14 cellular contexts compared by ENCODE assay signal in genomic region chr5:27702339-27702820, GRCh38.
DNase-seq lines count a peak whose midpoint lies in the region; ATAC-seq and TF ChIP-seq lines count a peak whose summit lies in the region.
"Had no signal": no experiment of that assay in that cellular context is flagged by ENCODE, and none has a peak within 500 bp of the region (broad histone marks: within the 10 kb centered on the region; RNA-seq: fewer than 3 reads in every experiment).

No MANE protein-coding gene starts in this region.

- peaks cover 1% of the 10 kb centered on the region for H3K4me1 ChIP-seq in mesenchymal stem cell (ENCODE audit: control insufficient read depth, insufficient read depth, low read depth, low read length)
- H3K4me1 ChIP-seq: prostate gland, upper lobe of left lung had no signal

- no peak overlapping the region for H2BK12ac ChIP-seq in mesenchymal stem cell (ENCODE audit: low read length in 2 of 2)

- H3K27me3 ChIP-seq in mesenchymal stem cell (ENCODE audit: control insufficient read depth in 1 of 2, insufficient read depth in 1 of 2, low read length in 2 of 2), result no peaks in the 10 kb centered on the region
- H3K27me3 ChIP-seq: upper lobe of left lung had no signal

- peak overlapping the region; percentile 71 for H3K27ac ChIP-seq in mesenchymal stem cell (ENCODE audit: low read length, poor library complexity, severe bottlenecking)
- H3K27ac ChIP-seq: prostate gland, upper lobe of left lung had no signal

- peaks cover 12% of the 10 kb centered on the region for H3K4me1 Mint-ChIP-seq in WTC11
- H3K4me1 Mint-ChIP-seq: activated naive CD8-positive, alpha-beta T cell treated with anti-CD3 and anti-CD28 coated beads for 36 hours had no signal

- H3K36me3 Mint-ChIP-seq in WTC11, result no peaks in the 10 kb centered on the region; the same call in 1 of the 2 replicates
- H3K36me3 Mint-ChIP-seq: activated naive CD8-positive, alpha-beta T cell treated with anti-CD3 and anti-CD28 coated beads for 36 hours had no signal

- no peaks in the 10 kb centered on the region for H3K9me3 ChIP-seq in mesenchymal stem cell (ENCODE audit: control insufficient read depth, low read length)
- H3K9me3 ChIP-seq: prostate gland, upper lobe of left lung had no signal

- H2BK5ac ChIP-seq in mesenchymal stem cell (ENCODE audit: low read depth, low read length, poor library complexity, severe bottlenecking), result peak overlapping the region; percentile 35

- TF ChIP-seq CTCF in WTC11 (IDR thresholded peaks at IDR 0.05), result no peak

- no peaks in the 10 kb centered on the region for H3K27me3 Mint-ChIP-seq in WTC11 (ENCODE audit: low read depth)
- H3K27me3 Mint-ChIP-seq: activated naive CD8-positive, alpha-beta T cell treated with anti-CD3 and anti-CD28 coated beads for 36 hours had no signal

- CTCF ChIA-PET in WTC11 (lab: Charles Lee), result no interaction called here

- no peak overlapping the region for H3K4ac ChIP-seq in mesenchymal stem cell (ENCODE audit: low read depth in 1 of 2, low read length in 2 of 2)

- POLR2A ChIA-PET in WTC11 (lab: Charles Lee), result interaction anchor here (0.6 kb wide), 1 partner anchor 664 kb away, joined by 3 read pairs; no protein-coding TSS in a partner anchor

- WGBS in mesenchymal stem cell, result 52% methylated on average over 2 of the region's 4 CpGs

- no peak overlapping the region for H3K23ac ChIP-seq in mesenchymal stem cell (ENCODE audit: low read length in 2 of 2)

- no peak overlapping the region for H3K14ac ChIP-seq in mesenchymal stem cell (ENCODE audit: low read length in 2 of 2)

- DNase-seq in ELF-1 (ENCODE audit: low read depth, low spot score) (peak; percentile 35), NCI-H146 treated with DMSO at 0.1 percent for 48 hours (lab: John Stamatoyannopoulos, UW; ENCODE audit: unreplicated experiment) (peak; percentile 55), WTC11 (ENCODE audit: low spot score) (no peak), mesenchymal stem cell (peak; percentile 25), HUDEP-2 (lab: John Stamatoyannopoulos, UW; ENCODE audit: unreplicated experiment in 76 of 76) (no peak), AG08395 (ENCODE audit: low spot score) (no peak)
- DNase-seq in central memory CD4-positive, alpha-beta T cell, result no peak
- DNase-seq: activated naive CD8-positive, alpha-beta T cell treated with anti-CD3 and anti-CD28 coated beads for 36 hours; Calu3; upper lobe of left lung had no signal

- no peak overlapping the region for H3K18ac ChIP-seq in mesenchymal stem cell (ENCODE audit: low read depth in 1 of 2, low read length in 2 of 2)

- H2AK5ac ChIP-seq in mesenchymal stem cell (ENCODE audit: low read length, severe bottlenecking), result no peak overlapping the region

- no peak overlapping the region for H2BK15ac ChIP-seq in mesenchymal stem cell (ENCODE audit: low read depth, poor library complexity, severe bottlenecking)

- no peaks in the 10 kb centered on the region for H3K79me1 ChIP-seq in mesenchymal stem cell (replicated peaks; ENCODE audit: low read length, poor library complexity, severe bottlenecking)

- peak overlapping the region; percentile 44 for H2AFZ ChIP-seq in mesenchymal stem cell (ENCODE audit: low read depth, low read length)

- H3K27ac Mint-ChIP-seq in WTC11, result no peak overlapping the region
- H3K27ac Mint-ChIP-seq: activated naive CD8-positive, alpha-beta T cell treated with anti-CD3 and anti-CD28 coated beads for 36 hours had no signal

- no peak overlapping the region for H3K4me2 ChIP-seq in mesenchymal stem cell (ENCODE audit: low read length, poor library complexity, severe bottlenecking)

- no peak overlapping the region for H3K4me3 Mint-ChIP-seq in WTC11
- H3K4me3 Mint-ChIP-seq: activated naive CD8-positive, alpha-beta T cell treated with anti-CD3 and anti-CD28 coated beads for 36 hours had no signal

- no peak overlapping the region for H3K4me3 ChIP-seq in mesenchymal stem cell (ENCODE audit: insufficient read depth in 1 of 2, low read depth in 1 of 2, low read length in 2 of 2)
- H3K4me3 ChIP-seq: prostate gland, upper lobe of left lung had no signal

- H2BK120ac ChIP-seq in mesenchymal stem cell (ENCODE audit: low read depth, low read length), result no peak overlapping the region

- no peak overlapping the region for H4K8ac ChIP-seq in mesenchymal stem cell (ENCODE audit: low read length)

- no peaks in the 10 kb centered on the region; the same call in 1 of the 2 replicates for H3K9me3 Mint-ChIP-seq in WTC11

- H4K91ac ChIP-seq in mesenchymal stem cell (ENCODE audit: low read length), result no peak overlapping the region

- no peaks in the 10 kb centered on the region for H3K36me3 ChIP-seq in mesenchymal stem cell (ENCODE audit: control insufficient read depth in 1 of 2, insufficient read depth in 2 of 2, low read depth in 1 of 2, low read length in 2 of 2)
- H3K36me3 ChIP-seq: prostate gland, upper lobe of left lung had no signal

- peak; percentile 77 for ATAC-seq in WTC11
- ATAC-seq in GM18519 (IDR thresholded peaks at IDR 0.05; ENCODE audit: low FRiP score, unreplicated experiment), result no peak
- ATAC-seq: esophagus mucosa, left lobe of liver had no signal

- no peak overlapping the region for H3K9ac ChIP-seq in mesenchymal stem cell (ENCODE audit: low read length)

TF ChIP-seq in WTC11, 78 proteins besides CTCF, POLR2A, EP300 and RAD21 (continues in another document):
- TF ChIP-seq ZNF232 (CRISPR knock-in tag; IDR thresholded peaks at IDR 0.05), result no peak
- no peak for TF ChIP-seq ZNF121 (CRISPR knock-in tag; IDR thresholded peaks at IDR 0.05)
- TF ChIP-seq ZNF219 (CRISPR knock-in tag; IDR thresholded peaks at IDR 0.05; ENCODE audit: borderline replicate concordance), result no peak
- no peak for TF ChIP-seq ARID4B (CRISPR knock-in tag; IDR thresholded peaks at IDR 0.05; ENCODE audit: borderline replicate concordance)
- no peak for TF ChIP-seq TEAD1 (CRISPR knock-in tag; IDR thresholded peaks at IDR 0.05)
- no peak for TF ChIP-seq HMGXB4 (CRISPR knock-in tag; IDR thresholded peaks at IDR 0.05)

Comparison
In these comparisons a context has a peak if more than half of its experiments do, and no peak if none do; other contexts are left out.
1. DNase-seq: peak in ELF-1 (single experiment), NCI-H146 treated with DMSO at 0.1 percent for 48 hours (single experiment) and mesenchymal stem cell (single experiment); none in WTC11 (single experiment), HUDEP-2 (0 of 76), central memory CD4-positive, alpha-beta T cell (single experiment) and AG08395 (single experiment).